ENCODE assay signal across 13 cellular contexts in genomic region chr16:10296956-10297340, GRCh38.
DNase-seq lines count a peak whose midpoint lies in the region; ATAC-seq, FAIRE-seq and TF ChIP-seq lines count a peak whose summit lies in the region.
"Had no signal": no experiment of that assay in that cellular context is flagged by ENCODE, and none has a peak within 500 bp of the region (broad histone marks: within the 10 kb centered on the region; RNA-seq: fewer than 3 reads in every experiment).

No MANE protein-coding gene starts in this region.

- no peak overlapping the region for H3K27ac Mint-ChIP-seq in endodermal cell

- 97 to 98% methylated on average over 5 to 7 of the region's 7 CpGs for WGBS in endodermal cell (ENCODE audit: insufficient coverage in 1 of 2, insufficient read length in 1 of 2), 2 experiments

- peaks cover 14% of the 10 kb centered on the region for H3K4me1 Mint-ChIP-seq in endodermal cell

- TF ChIP-seq CTCF in endodermal cell (conservative IDR thresholded peaks at IDR 0.05), result no peak

- DNase-seq in endodermal cell, result peak; percentile 18
- no peak for DNase-seq in DMS114 treated with DMSO at 0.1 percent for 48 hours (lab: John Stamatoyannopoulos, UW; ENCODE audit: unreplicated experiment)
- DNase-seq in NCI-H2107 (lab: John Stamatoyannopoulos, UW), result no peak
- no peak for DNase-seq in HTR-8/SVneo (ENCODE audit: insufficient read length, low spot score)
- no peak for DNase-seq in T1000 (lab: John Stamatoyannopoulos, UW)
- DNase-seq: activated CD8-positive, alpha-beta memory T cell treated with anti-CD3 and anti-CD28 coated beads for 24 hours; effector memory CD4-positive, alpha-beta T cell; heart left ventricle; NCI-H748 treated with DMSO at 0.1 percent for 48 hours had no signal

- no peaks in the 10 kb centered on the region for H3K4me1 ChIP-seq in endodermal cell (ENCODE audit: control insufficient read depth, insufficient read depth, low read length)
- H3K4me1 ChIP-seq: adrenal gland, heart left ventricle had no signal

- H3K27me3 ChIP-seq in endodermal cell (ENCODE audit: control insufficient read depth, insufficient read depth, low read length, poor library complexity, severe bottlenecking), result no peaks in the 10 kb centered on the region
- H3K27me3 ChIP-seq: adrenal gland, heart left ventricle had no signal

- peaks cover 59% of the 10 kb centered on the region for H3K9me3 Mint-ChIP-seq in endodermal cell

- peak overlapping the region; percentile 27 for H3K4me3 ChIP-seq in endodermal cell (ENCODE audit: low read length)
- H3K4me3 ChIP-seq: adrenal gland, heart left ventricle had no signal

- peaks cover 61% of the 10 kb centered on the region for H3K36me3 ChIP-seq in endodermal cell (ENCODE audit: control insufficient read depth, insufficient read depth, low read length)
- H3K36me3 ChIP-seq: adrenal gland, heart left ventricle had no signal

- H3K9me3 ChIP-seq in endodermal cell (ENCODE audit: control insufficient read depth, low read length), result peaks cover 53% of the 10 kb centered on the region
- H3K9me3 ChIP-seq: adrenal gland had no signal

- peak; percentile 1 for ATAC-seq in GM18520 (IDR thresholded peaks at IDR 0.05; ENCODE audit: unreplicated experiment)
- ATAC-seq in GM21576 (IDR thresholded peaks at IDR 0.05; ENCODE audit: unreplicated experiment), result peak; percentile 30
- peak; percentile 18 for ATAC-seq in HG03139 (IDR thresholded peaks at IDR 0.05; ENCODE audit: unreplicated experiment)
- ATAC-seq: heart left ventricle had no signal

- no peak overlapping the region for H3K4me3 Mint-ChIP-seq in endodermal cell

- H3K9ac ChIP-seq in endodermal cell (ENCODE audit: extremely low read depth, low read length, poor library complexity, severe bottlenecking), result no peak overlapping the region

- peaks cover 41% of the 10 kb centered on the region for H3K36me3 Mint-ChIP-seq in endodermal cell (ENCODE audit: low read depth)

- no peak for FAIRE-seq in HTR-8/SVneo (lab: Jason Lieb, UNC)

- H3K27ac ChIP-seq in endodermal cell (ENCODE audit: low read depth, low read length), result no peak overlapping the region
- H3K27ac ChIP-seq: heart left ventricle had no signal

- no peaks in the 10 kb centered on the region for H3K27me3 Mint-ChIP-seq in endodermal cell (ENCODE audit: insufficient read depth)
